Comparison of ENCODE assay signal across 9 cellular contexts in the genomic region with DNA sequence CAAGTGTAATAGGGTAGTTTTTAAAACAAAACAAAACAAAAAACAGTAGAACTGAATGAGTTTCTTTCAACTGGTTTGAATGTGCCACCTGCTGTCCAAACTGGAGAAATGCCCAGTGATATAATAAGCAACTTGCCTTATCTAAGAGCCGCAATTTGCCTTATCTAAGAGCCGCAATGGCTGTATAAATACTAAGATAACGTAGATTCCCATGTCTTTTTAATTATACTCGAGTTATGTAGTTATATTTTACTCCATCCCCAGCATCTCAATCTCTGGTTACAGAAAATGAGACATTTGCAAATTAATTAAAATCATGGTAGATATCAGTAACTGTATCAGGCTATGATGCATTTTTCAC.
DNase-seq lines count a peak whose midpoint lies in the region; ATAC-seq, FAIRE-seq and TF ChIP-seq lines count a peak whose summit lies in the region.
"Had no signal": no experiment of that assay in that cellular context is flagged by ENCODE, and none has a peak within 500 bp of the region (broad histone marks: within the 10 kb centered on the region; RNA-seq: fewer than 3 reads in every experiment).

No MANE protein-coding gene starts in this region.

- POLR2A ChIA-PET in A549 (lab: Yijun Ruan, JAX): no interaction called here

- H3K4me2 ChIP-seq in A549: no peak overlapping the region

- H3K27ac ChIP-seq in A549: no peak overlapping the region; a peak in 2 of 6 replicates
- H3K27ac ChIP-seq in lower lobe of right lung: no peak overlapping the region
- no peak overlapping the region for H3K27ac ChIP-seq in effector memory CD4-positive, alpha-beta T cell (ENCODE audit: insufficient read depth, low read length, poor library complexity, severe bottlenecking)

- in situ Hi-C loops in T47D (cut with HindIII; ENCODE audit: low pct_unique_long_range_greater_than_20kb, low sequenced_read_pairs): no loop called here

- no peak overlapping the region for H3K27ac Mint-ChIP-seq in activated naive CD8-positive, alpha-beta T cell treated with anti-CD3 and anti-CD28 coated beads for 36 hours

- peak; percentile 34 to 53 for DNase-seq in A549 (ENCODE audit: low read depth in 1 of 2, low spot score in 1 of 2)
- DNase-seq in GM06990 (ENCODE audit: extremely low read depth, insufficient read length): no peak
- DNase-seq in NCI-H2196 treated with DMSO at 0.1 percent for 48 hours (lab: John Stamatoyannopoulos, UW; ENCODE audit: unreplicated experiment): peak; percentile 29
- peak; percentile 23 to 51 for DNase-seq in T47D (ENCODE audit: low read depth in 1 of 2, low spot score in 1 of 2)
- DNase-seq in lower lobe of right lung: no peak
- DNase-seq in cerebellar nuclear complex (lab: John Stamatoyannopoulos, UW): no peak
- no peak for DNase-seq in effector memory CD4-positive, alpha-beta T cell
- DNase-seq in activated naive CD8-positive, alpha-beta T cell treated with anti-CD3 and anti-CD28 coated beads for 36 hours: no peak

- H3K4me1 ChIP-seq in A549: peaks cover 40% of the 10 kb centered on the region
- peaks cover 25% of the 10 kb centered on the region for H3K4me1 ChIP-seq in lower lobe of right lung
- H3K4me1 ChIP-seq in effector memory CD4-positive, alpha-beta T cell (ENCODE audit: control insufficient read depth, insufficient read depth, low read length, poor library complexity, severe bottlenecking): no peaks in the 10 kb centered on the region

- H3K4me3 Mint-ChIP-seq in activated naive CD8-positive, alpha-beta T cell treated with anti-CD3 and anti-CD28 coated beads for 36 hours: no peak overlapping the region
- H3K4me3 Mint-ChIP-seq: central memory CD8-positive, alpha-beta T cell had no signal

- TF ChIP-seq EP300 in A549 (IDR thresholded peaks at IDR 0.05): no peak

- TF ChIP-seq CTCF in A549 (IDR thresholded peaks at IDR 0.05) (peak; percentile 64), GM06990 (IDR thresholded peaks at IDR 0.05; ENCODE audit: insufficient read depth, low read length, poor library complexity, severe bottlenecking) (peak; percentile 46), lower lobe of right lung (IDR thresholded peaks at IDR 0.05) (peak; percentile 70)

- TF ChIP-seq RAD21 in A549 (conservative IDR thresholded peaks at IDR 0.05 in 1 of 2, IDR thresholded peaks at IDR 0.05 in 1 of 2): peak; percentile 68 to 74

- peaks cover 12% of the 10 kb centered on the region for H3K36me3 Mint-ChIP-seq in activated naive CD8-positive, alpha-beta T cell treated with anti-CD3 and anti-CD28 coated beads for 36 hours

- H3K9me3 ChIP-seq in A549 (no peaks in the 10 kb centered on the region), lower lobe of right lung (no peaks in the 10 kb centered on the region)
- H3K9me3 ChIP-seq in effector memory CD4-positive, alpha-beta T cell (ENCODE audit: control insufficient read depth, low read length): no peaks in the 10 kb centered on the region

- intact Hi-C loops in lower lobe of right lung (cut with DNase I): no loop called here

- CTCF ChIA-PET in A549 (lab: Yijun Ruan, JAX): interaction anchor here (1.2 to 1.3 kb wide), 2 partner anchors 10 to 60 kb away, joined by 3 to 10 read pairs; no protein-coding TSS in a partner anchor

- no peaks in the 10 kb centered on the region for H3K9me3 Mint-ChIP-seq in activated naive CD8-positive, alpha-beta T cell treated with anti-CD3 and anti-CD28 coated beads for 36 hours
- H3K9me3 Mint-ChIP-seq: central memory CD8-positive, alpha-beta T cell had no signal

- H3K27me3 ChIP-seq in GM06990 (replicated peaks; ENCODE audit: control insufficient read depth, insufficient read depth, low read length) (no peaks in the 10 kb centered on the region), lower lobe of right lung (ENCODE audit: low read depth) (no peaks in the 10 kb centered on the region)
- no peaks in the 10 kb centered on the region for H3K27me3 ChIP-seq in effector memory CD4-positive, alpha-beta T cell (replicated peaks; ENCODE audit: control insufficient read depth, insufficient read depth, low read length, poor library complexity, severe bottlenecking)

- 29% methylated on average over 4 of the region's 4 CpGs for WGBS in A549 (ENCODE audit: missing lambda C conversion rate)

- H3K4me1 Mint-ChIP-seq in activated naive CD8-positive, alpha-beta T cell treated with anti-CD3 and anti-CD28 coated beads for 36 hours: peaks cover 56% of the 10 kb centered on the region

- peak in 1 of 2 experiments; percentile 65; a peak in 3 of 6 replicates for ATAC-seq in A549
- peak in 1 of 2 donors; percentile 57 for ATAC-seq in lower lobe of right lung

- no peak overlapping the region for H3K4me3 ChIP-seq in A549
- no peak overlapping the region for H3K4me3 ChIP-seq in GM06990 (replicated peaks; ENCODE audit: low read depth, low read length)
- no peak overlapping the region for H3K4me3 ChIP-seq in lower lobe of right lung
- H3K4me3 ChIP-seq in effector memory CD4-positive, alpha-beta T cell (ENCODE audit: insufficient read depth, low read depth, low read length, poor library complexity, severe bottlenecking): no peak overlapping the region

- FAIRE-seq in A549 (lab: Jason Lieb, UNC): no peak

- H3K36me3 ChIP-seq in GM06990 (ENCODE audit: control insufficient read depth, insufficient read depth, low read length) (peaks cover 1% of the 10 kb centered on the region), lower lobe of right lung (peaks cover 5% of the 10 kb centered on the region)
- peaks cover 3% of the 10 kb centered on the region for H3K36me3 ChIP-seq in effector memory CD4-positive, alpha-beta T cell (ENCODE audit: control insufficient read depth, insufficient read depth, low read length)

- no peak for TF ChIP-seq POLR2A in A549 (IDR thresholded peaks at IDR 0.05; ENCODE audit: low read length)

- H3K27me3 Mint-ChIP-seq in activated naive CD8-positive, alpha-beta T cell treated with anti-CD3 and anti-CD28 coated beads for 36 hours: no peaks in the 10 kb centered on the region
- H3K27me3 Mint-ChIP-seq: central memory CD8-positive, alpha-beta T cell had no signal

TF ChIP-seq in A549, 52 proteins besides CTCF, POLR2A, EP300 and RAD21:
- peak; percentile 79 for TF ChIP-seq SMC3 (IDR thresholded peaks at IDR 0.05)
- no peak for TF ChIP-seq TP53 (CRISPR knock-in tag; IDR thresholded peaks at IDR 0.05)
- TF ChIP-seq HDAC2 (IDR thresholded peaks at IDR 0.05): no peak
- TF ChIP-seq HEYL (CRISPR knock-in tag; IDR thresholded peaks at IDR 0.05): no peak
- no peak for TF ChIP-seq CHD4 (IDR thresholded peaks at IDR 0.05; ENCODE audit: borderline replicate concordance)

Comparison
In these comparisons a context has a peak if more than half of its experiments do, and no peak if none do; other contexts are left out.
1. DNase-seq: peak in A549 (2 of 2), NCI-H2196 treated with DMSO at 0.1 percent for 48 hours (single experiment) and T47D (2 of 2); none in GM06990 (single experiment), lower lobe of right lung (single experiment), cerebellar nuclear complex (0 of 2), effector memory CD4-positive, alpha-beta T cell (0 of 3) and activated naive CD8-positive, alpha-beta T cell treated with anti-CD3 and anti-CD28 coated beads for 36 hours (single experiment).
2. Peak in every context shown above with its lines, with median percentiles within 50 percentile points of each other: CTCF ChIP-seq.